12 cellular contexts compared by ENCODE assay signal in the genomic region with DNA sequence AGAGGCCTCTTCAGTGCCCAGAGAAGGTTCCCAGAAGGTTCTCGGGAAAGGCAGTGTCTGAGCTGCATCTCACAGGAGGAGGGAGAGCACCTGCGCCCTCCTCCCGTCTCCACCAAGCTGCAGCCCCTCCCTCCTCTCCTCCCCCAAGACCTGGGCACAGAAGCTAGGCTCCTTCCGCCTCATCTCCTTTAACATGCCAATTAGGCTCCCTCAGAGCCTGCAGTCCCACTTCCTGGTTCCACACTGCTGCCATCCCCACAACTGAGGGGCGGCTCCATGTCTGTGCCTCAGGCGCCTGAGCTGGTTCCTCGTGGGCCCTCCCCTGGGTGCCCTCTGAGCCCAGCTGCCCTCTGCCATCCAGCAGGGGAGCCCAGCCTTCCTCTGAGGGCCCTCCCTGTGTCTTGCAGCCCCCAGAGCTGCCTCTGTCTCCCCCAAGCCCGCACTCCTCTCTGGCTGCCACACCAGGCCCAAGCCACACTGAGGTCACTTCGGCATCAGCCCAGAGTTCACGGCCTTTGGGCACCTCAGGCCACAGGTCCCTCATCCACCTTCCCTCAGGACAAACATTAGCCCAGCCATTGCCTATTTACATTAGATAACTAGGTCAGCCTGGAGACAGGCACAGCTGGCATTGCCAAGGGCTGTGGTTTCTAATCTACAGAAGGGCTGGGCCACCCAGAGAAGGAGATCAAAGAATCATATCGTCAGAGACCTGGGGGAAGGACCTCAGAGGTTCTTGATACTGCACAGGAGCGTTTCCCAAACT. TPM values are rescaled to one million over a fixed set of nuclear protein-coding genes. Genes with fewer than 3 reads are reported as not detected.
DNase-seq lines count a peak whose midpoint lies in the region; ATAC-seq and TF ChIP-seq lines count a peak whose summit lies in the region.
"Had no signal": no experiment of that assay in that cellular context is flagged by ENCODE, and none has a peak within 500 bp of the region (broad histone marks: within the 10 kb centered on the region; RNA-seq: fewer than 3 reads in every experiment).

No MANE protein-coding gene starts in this region.

- H3K36me3 ChIP-seq in BLaER1 treated with 17β-estradiol and CSF1 and Interleukin-3, amounts not matched to agents 10 nM and 100 nM, result no peaks in the 10 kb centered on the region
- no peaks in the 10 kb centered on the region for H3K36me3 ChIP-seq in body of pancreas (replicated peaks in 1 of 2; ENCODE audit: insufficient read depth in 1 of 2, low read depth in 2 of 2)
- no peaks in the 10 kb centered on the region for H3K36me3 ChIP-seq in muscle layer of duodenum (ENCODE audit: control insufficient read depth in 1 of 2, insufficient read depth in 2 of 2, low read length in 2 of 2)
- H3K36me3 ChIP-seq in BE2C, result no peaks in the 10 kb centered on the region

- H3K9ac ChIP-seq in BLaER1 treated with 17β-estradiol and CSF1 and Interleukin-3, amounts not matched to agents 10 nM and 100 nM, result peak overlapping the region in 9 of 11 experiments; percentile 30 to 67 (median 51); a peak in 15 of 22 replicates

- peak overlapping the region; percentile 57 to 91 (median 80) for H3K4me2 ChIP-seq in BLaER1 treated with 17β-estradiol and CSF1 and Interleukin-3, amounts not matched to agents 10 nM and 100 nM

- 26 to 27% methylated on average over 8 to 12 of the region's 12 CpGs for WGBS in body of pancreas, 2 donors

- peak overlapping the region in 9 of 11 experiments; percentile 56 to 85 (median 75); a peak in 18 of 22 replicates for H3K27ac ChIP-seq in BLaER1 treated with 17β-estradiol and CSF1 and Interleukin-3, amounts not matched to agents 10 nM and 100 nM
- H3K27ac ChIP-seq in body of pancreas, result peak overlapping the region; percentile 92 to 98 (median 94)
- H3K27ac ChIP-seq in muscle layer of duodenum (ENCODE audit: low read length), result peak overlapping the region; percentile 21

- no peak overlapping the region for H3K4me3 ChIP-seq in BLaER1 treated with 17β-estradiol and CSF1 and Interleukin-3, amounts not matched to agents 10 nM and 100 nM
- H3K4me3 ChIP-seq in body of pancreas (no peak overlapping the region), muscle layer of duodenum (ENCODE audit: low read depth in 1 of 2, low read length in 2 of 2) (no peak overlapping the region), BE2C (ENCODE audit: low read depth, low read length) (no peak overlapping the region)

- H4K20me1 ChIP-seq in BLaER1 treated with 17β-estradiol and CSF1 and Interleukin-3, amounts not matched to agents 10 nM and 100 nM, result no peaks in the 10 kb centered on the region

- peak; percentile 47 for DNase-seq in NCI-H1694 treated with DMSO at 0.1 percent for 48 hours (lab: John Stamatoyannopoulos, UW)
- DNase-seq in body of pancreas, result peak; percentile 81 to 93 (median 88)
- no peak for DNase-seq in BE2C
- DNase-seq in T-helper 2 cell, result no peak
- DNase-seq: activated CD4-positive, alpha-beta T cell treated with anti-CD3 and anti-CD28 coated beads, Interleukin-2, amount 50 U/mL, for 48 hours; amniotic stem cell; CD8-positive, alpha-beta memory T cell; nephron progenitor cell had no signal

- TF ChIP-seq POLR2A in body of pancreas (IDR thresholded peaks at IDR 0.05), result no peak

- TF ChIP-seq CTCF in body of pancreas (IDR thresholded peaks at IDR 0.05), result no peak
- TF ChIP-seq CTCF in BE2C (IDR thresholded peaks at IDR 0.05; ENCODE audit: low read depth, low read length), result no peak

- no peaks in the 10 kb centered on the region for H3K27me3 ChIP-seq in BLaER1 treated with 17β-estradiol and CSF1 and Interleukin-3, amounts not matched to agents 10 nM and 100 nM
- H3K27me3 ChIP-seq in body of pancreas (no peaks in the 10 kb centered on the region), muscle layer of duodenum (ENCODE audit: low read depth, low read length) (no peaks in the 10 kb centered on the region), BE2C (no peaks in the 10 kb centered on the region)

- H3K9me3 ChIP-seq in BLaER1 treated with 17β-estradiol and CSF1 and Interleukin-3, amounts not matched to agents 10 nM and 100 nM (replicated peaks in 1 of 11), result no peaks in the 10 kb centered on the region
- H3K9me3 ChIP-seq in body of pancreas (no peaks in the 10 kb centered on the region), muscle layer of duodenum (ENCODE audit: control insufficient read depth in 1 of 2, low read length in 2 of 2) (no peaks in the 10 kb centered on the region), BE2C (no peaks in the 10 kb centered on the region)

- ATAC-seq in body of pancreas, result peak; percentile 72
- ATAC-seq in HG03159 (IDR thresholded peaks at IDR 0.05; ENCODE audit: unreplicated experiment), result no peak
- no peak for ATAC-seq in GM18861 (IDR thresholded peaks at IDR 0.05; ENCODE audit: unreplicated experiment)

- intact Hi-C loops in body of pancreas (cut with DNase I), result no loop called here

- peaks cover 24 to 39% (median 29%) of the 10 kb centered on the region in 10 experiments for H3K4me1 ChIP-seq in BLaER1 treated with 17β-estradiol and CSF1 and Interleukin-3, amounts not matched to agents 10 nM and 100 nM
- H3K4me1 ChIP-seq in body of pancreas, result peaks cover 86% of the 10 kb centered on the region
- H3K4me1 ChIP-seq in muscle layer of duodenum (ENCODE audit: control insufficient read depth in 1 of 2, insufficient read depth in 2 of 2, low read length in 2 of 2), result peaks cover 18 to 53% of the 10 kb centered on the region in 2 donors
- peaks cover 48% of the 10 kb centered on the region for H3K4me1 ChIP-seq in BE2C

RNA-seq across cellular contexts. Expression of a gene that starts 28.9 kb away (rescaled TPM):
- 10 to 100 TPM; 10.5 to 20.5 TPM for total RNA-seq in body of pancreas
- polyA plus RNA-seq in BE2C (2012; ENCODE audit: insufficient read depth, insufficient read length, low read depth), result 58.2 TPM
- total RNA-seq: CD8-positive, alpha-beta memory T cell had no signal
- polyA plus RNA-seq: CD8-positive, alpha-beta memory T cell had no signal

RNA-seq across cellular contexts. Expression of a gene that starts 42.6 kb away (rescaled TPM):
- 10 to 100 TPM; 17.8 to 21.8 TPM for total RNA-seq in body of pancreas
- 20.8 TPM for polyA plus RNA-seq in BE2C (2012; ENCODE audit: insufficient read depth, insufficient read length, low read depth)

Comparison
In these comparisons a context has a peak if more than half of its experiments do, and no peak if none do; other contexts are left out.
1. H3K27ac ChIP-seq: peak in every context shown above with its lines; median percentile 94 in body of pancreas; 75 in BLaER1 treated with 17β-estradiol and CSF1 and Interleukin-3, amounts not matched to agents 10 nM and 100 nM; 21 in muscle layer of duodenum.
2. DNase-seq: peak in NCI-H1694 treated with DMSO at 0.1 percent for 48 hours (single experiment) and body of pancreas (4 of 4); none in BE2C (single experiment) and T-helper 2 cell (0 of 5).